Comparison of ENCODE assay signal across 2 cellular contexts in genomic region chr2:233051241-233052149, GRCh38.
TF ChIP-seq lines count a peak whose summit lies in the region.

No MANE protein-coding gene starts in this region.

TF ChIP-seq in HepG2, 621 proteins besides CTCF, POLR2A, EP300 and RAD21:
- TF ChIP-seq KMT2B (CRISPR knock-in tag; IDR thresholded peaks at IDR 0.05) (no peak), UBTF (CRISPR knock-in tag; IDR thresholded peaks at IDR 0.05) (no peak), ZKSCAN1 (IDR thresholded peaks at IDR 0.05; ENCODE audit: low read length) (no peak), MYNN (CRISPR knock-in tag; IDR thresholded peaks at IDR 0.05; ENCODE audit: low read depth) (no peak), ZNF331 (CRISPR knock-in tag; IDR thresholded peaks at IDR 0.05) (no peak), TRIM24 (CRISPR knock-in tag; IDR thresholded peaks at IDR 0.05) (no peak), SMC3 (IDR thresholded peaks at IDR 0.05; ENCODE audit: low read length) (no peak), ATF7 (IDR thresholded peaks at IDR 0.05) (no peak), ATF7 (CRISPR knock-in tag; IDR thresholded peaks at IDR 0.05) (no peak), ARNT2 (CRISPR knock-in tag; IDR thresholded peaks at IDR 0.05; ENCODE audit: low read depth) (no peak), PAXIP1 (CRISPR knock-in tag; conservative IDR thresholded peaks at IDR 0.05) (no peak), ZNF564 (CRISPR knock-in tag; IDR thresholded peaks at IDR 0.05) (no peak), ZNF773 (CRISPR knock-in tag; IDR thresholded peaks at IDR 0.05; ENCODE audit: borderline replicate concordance) (no peak)

TF ChIP-seq in SK-N-SH, 30 proteins besides CTCF, POLR2A, EP300 and RAD21:
- no peak for TF ChIP-seq SMC3 (IDR thresholded peaks at IDR 0.05; ENCODE audit: low read depth, low read length)
- no peak for TF ChIP-seq IRF3 (IDR thresholded peaks at IDR 0.05; ENCODE audit: low read depth, low read length)
- no peak for TF ChIP-seq FOXM1 (IDR thresholded peaks at IDR 0.05; ENCODE audit: low read depth)
- TF ChIP-seq MAX (IDR thresholded peaks at IDR 0.05; ENCODE audit: low read depth): no peak
- TF ChIP-seq CHD2 (IDR thresholded peaks at IDR 0.05; ENCODE audit: low read length, partially characterized antibody): no peak
- no peak for TF ChIP-seq PBX3 (IDR thresholded peaks at IDR 0.05)
- no peak for TF ChIP-seq RXRA (IDR thresholded peaks at IDR 0.05; ENCODE audit: borderline replicate concordance, low read depth)
- TF ChIP-seq RFX5 (IDR thresholded peaks at IDR 0.05; ENCODE audit: low read length): no peak
- TF ChIP-seq GATA2 (CRISPR knock-in tag; IDR thresholded peaks at IDR 0.05): no peak
- no peak for TF ChIP-seq TAF1 (IDR thresholded peaks at IDR 0.05; ENCODE audit: borderline replicate concordance, low read depth, low read length)
- TF ChIP-seq MEF2A (IDR thresholded peaks at IDR 0.05; ENCODE audit: borderline replicate concordance, low read depth): no peak
- TF ChIP-seq USF1 (IDR thresholded peaks at IDR 0.05; ENCODE audit: borderline replicate concordance, low read depth): no peak
- TF ChIP-seq NFIC (IDR thresholded peaks at IDR 0.05; ENCODE audit: borderline replicate concordance): no peak
- no peak for TF ChIP-seq USF2 (IDR thresholded peaks at IDR 0.05; ENCODE audit: borderline replicate concordance, low read depth, low read length)
- TF ChIP-seq TEAD4 (IDR thresholded peaks at IDR 0.05; ENCODE audit: borderline replicate concordance, insufficient read depth): no peak
- TF ChIP-seq RCOR1 (IDR thresholded peaks at IDR 0.05; ENCODE audit: low read length): no peak
